Comparison of ENCODE assay signal across 9 cellular contexts in the genomic region with DNA sequence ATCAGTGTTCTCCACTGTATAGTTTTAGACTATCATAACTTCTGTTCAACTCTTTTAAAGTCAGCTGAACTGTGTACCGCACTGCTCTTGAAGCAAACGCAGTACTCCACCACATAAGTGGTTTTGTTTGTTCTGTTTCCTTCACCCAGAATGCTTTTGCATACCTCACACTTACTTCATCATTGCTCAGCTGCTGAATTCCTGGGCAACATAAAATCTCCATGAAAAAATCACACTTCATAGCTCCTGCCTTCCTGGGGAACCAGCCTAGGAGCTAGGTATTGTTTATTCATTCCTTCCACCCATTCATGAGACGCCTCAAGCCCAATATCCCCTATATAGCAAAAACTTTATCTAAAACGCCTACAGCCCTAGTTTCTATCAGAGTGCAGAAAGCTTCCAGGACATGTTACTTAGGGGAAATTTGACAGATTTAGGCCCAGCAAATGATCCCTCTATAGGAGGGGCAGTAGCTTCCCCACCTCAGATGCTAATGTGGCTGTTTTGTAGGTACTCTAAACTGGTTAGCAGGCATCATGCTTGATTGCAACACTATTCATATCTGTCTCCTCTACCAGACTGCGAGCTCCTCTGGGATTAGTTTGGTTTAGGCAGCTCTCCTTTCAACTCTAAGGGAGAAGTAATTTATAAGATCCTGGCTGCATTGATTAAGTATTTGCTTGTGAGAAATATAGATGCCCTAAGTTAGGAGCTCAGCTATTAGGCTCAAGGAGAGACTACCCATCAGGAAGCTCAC. TPM values are rescaled to one million over a fixed set of nuclear protein-coding genes. Genes with fewer than 3 reads are reported as not detected.
A peak's percentile ranks its signal among the peaks of the same experiment; 100 is the strongest.
DNase-seq lines count a peak whose midpoint lies in the region; ATAC-seq and TF ChIP-seq lines count a peak whose summit lies in the region.
"Had no signal": no experiment of that assay in that cellular context is flagged by ENCODE, and none has a peak within 500 bp of the region (broad histone marks: within the 10 kb centered on the region; RNA-seq: fewer than 3 reads in every experiment).

No MANE protein-coding gene starts in this region.

- H3K79me1 ChIP-seq in trophoblast cell (ENCODE audit: low read length): no peaks in the 10 kb centered on the region

- H3K4me2 ChIP-seq in Loucy (ENCODE audit: low read depth, low read length, poor library complexity, severe bottlenecking) (peak overlapping the region; percentile 63), trophoblast cell (ENCODE audit: low read length) (no peak overlapping the region)

- H3K36me3 ChIP-seq in Loucy (ENCODE audit: insufficient read depth, low read length) (no peaks in the 10 kb centered on the region), trophoblast cell (ENCODE audit: control insufficient read depth in 1 of 2, insufficient read depth in 2 of 2, low read length in 2 of 2) (no peaks in the 10 kb centered on the region)

- no peak overlapping the region for H3K18ac ChIP-seq in trophoblast cell (ENCODE audit: low read length)

- H3K4me3 ChIP-seq in GM12865 (ENCODE audit: low read depth, low read length): peak overlapping the region; percentile 85
- peak overlapping the region; percentile 76 for H3K4me3 ChIP-seq in Loucy (ENCODE audit: low read length, poor library complexity, severe bottlenecking)
- H3K4me3 ChIP-seq in trophoblast cell (ENCODE audit: low read depth, low read length): no peak overlapping the region

- TF ChIP-seq CTCF in GM12865 (IDR thresholded peaks at IDR 0.05; ENCODE audit: insufficient read depth, low read depth, low read length, missing control alignments) (no peak), Loucy (conservative IDR thresholded peaks at IDR 0.05; ENCODE audit: low read length) (no peak)

- H4K8ac ChIP-seq in trophoblast cell (ENCODE audit: low read depth, low read length): no peak overlapping the region

- H3K27me3 ChIP-seq in Loucy (ENCODE audit: insufficient read depth, low read length, poor library complexity, severe bottlenecking) (no peaks in the 10 kb centered on the region), trophoblast cell (ENCODE audit: insufficient read depth, low read length) (no peaks in the 10 kb centered on the region)

- H3K9ac ChIP-seq in Loucy (ENCODE audit: low read depth, low read length, poor library complexity, severe bottlenecking) (peak overlapping the region; percentile 71), trophoblast cell (ENCODE audit: low read length) (no peak overlapping the region)

- H2AFZ ChIP-seq in Loucy (ENCODE audit: low read length) (peak overlapping the region; percentile 93; the same call in 1 of the 2 replicates), trophoblast cell (ENCODE audit: insufficient read depth, low read length, poor library complexity) (no peak overlapping the region)

- H4K91ac ChIP-seq in trophoblast cell (ENCODE audit: low read depth, low read length): no peak overlapping the region

- H3K4ac ChIP-seq in trophoblast cell (ENCODE audit: low read depth, low read length): no peak overlapping the region

- no peak overlapping the region for H2AK5ac ChIP-seq in trophoblast cell (ENCODE audit: low read length)

- no peaks in the 10 kb centered on the region for H4K20me1 ChIP-seq in Loucy (ENCODE audit: insufficient read depth, low read length, poor library complexity, severe bottlenecking)

- no CpG with 5 or more reads among the region's 5 CpGs for WGBS in trophoblast cell (ENCODE audit: extremely low coverage, insufficient coverage, insufficient read length)

- H3K9me3 ChIP-seq in Loucy (ENCODE audit: insufficient read depth, low read depth, low read length) (no peaks in the 10 kb centered on the region), trophoblast cell (ENCODE audit: insufficient read depth, low read depth, low read length) (no peaks in the 10 kb centered on the region)

- H2BK12ac ChIP-seq in trophoblast cell (ENCODE audit: low read length): no peak overlapping the region

- H3K23ac ChIP-seq in trophoblast cell (ENCODE audit: low read length): no peak overlapping the region

- no peaks in the 10 kb centered on the region for H3F3A ChIP-seq in Loucy (ENCODE audit: low read depth)

- peak; percentile 14 for DNase-seq in GM12865 (ENCODE audit: low read depth)
- DNase-seq in left lobe of liver (ENCODE audit: low spot score): no peak
- DNase-seq in NCI-H1930 (lab: John Stamatoyannopoulos, UW): no peak
- DNase-seq in NOMO-1 treated with DMSO at 0.1 percent for 48 hours (lab: John Stamatoyannopoulos, UW; ENCODE audit: unreplicated experiment): no peak
- DNase-seq in Ammon's horn (ENCODE audit: low spot score): no peak
- DNase-seq in trophoblast cell: no peak

- peak; percentile 25 for ATAC-seq in GM21526 (IDR thresholded peaks at IDR 0.05; ENCODE audit: low FRiP score, unreplicated experiment)
- ATAC-seq in left lobe of liver: peak; percentile 21

- no peaks in the 10 kb centered on the region for H3K9me2 ChIP-seq in Loucy (replicated peaks; ENCODE audit: low read depth, low read length)

- no peak overlapping the region for H4K12ac ChIP-seq in trophoblast cell (ENCODE audit: low read depth, low read length)

- no peak overlapping the region for H3K14ac ChIP-seq in trophoblast cell (ENCODE audit: low read length)

- H2BK5ac ChIP-seq in trophoblast cell (ENCODE audit: low read depth, low read length, poor library complexity): no peak overlapping the region

- peaks cover 7% of the 10 kb centered on the region for H3K4me1 ChIP-seq in Loucy (ENCODE audit: insufficient read depth, low read length, poor library complexity, severe bottlenecking)
- no peaks in the 10 kb centered on the region for H3K4me1 ChIP-seq in trophoblast cell (ENCODE audit: control insufficient read depth in 1 of 2, insufficient read depth in 2 of 2, low read length in 2 of 2)

- no peak overlapping the region for H2BK120ac ChIP-seq in trophoblast cell (ENCODE audit: insufficient read depth, low read length, poor library complexity)

- H3K79me2 ChIP-seq in Loucy (ENCODE audit: insufficient read depth, low read length) (no peaks in the 10 kb centered on the region), trophoblast cell (ENCODE audit: control insufficient read depth, insufficient read depth, low read length, poor library complexity) (no peaks in the 10 kb centered on the region)

- no peak overlapping the region for H3K27ac ChIP-seq in trophoblast cell (ENCODE audit: low read depth, low read length)

RNA-seq across cellular contexts. Expression of a gene that starts 44.5 kb away (rescaled TPM):
- not detected for total RNA-seq in left lobe of liver
- polyA plus RNA-seq in trophoblast cell (2013): 0.18 and 0.22 TPM in 2 replicates
- total RNA-seq: glomerular endothelial cell had no signal
